In the genomic region with DNA sequence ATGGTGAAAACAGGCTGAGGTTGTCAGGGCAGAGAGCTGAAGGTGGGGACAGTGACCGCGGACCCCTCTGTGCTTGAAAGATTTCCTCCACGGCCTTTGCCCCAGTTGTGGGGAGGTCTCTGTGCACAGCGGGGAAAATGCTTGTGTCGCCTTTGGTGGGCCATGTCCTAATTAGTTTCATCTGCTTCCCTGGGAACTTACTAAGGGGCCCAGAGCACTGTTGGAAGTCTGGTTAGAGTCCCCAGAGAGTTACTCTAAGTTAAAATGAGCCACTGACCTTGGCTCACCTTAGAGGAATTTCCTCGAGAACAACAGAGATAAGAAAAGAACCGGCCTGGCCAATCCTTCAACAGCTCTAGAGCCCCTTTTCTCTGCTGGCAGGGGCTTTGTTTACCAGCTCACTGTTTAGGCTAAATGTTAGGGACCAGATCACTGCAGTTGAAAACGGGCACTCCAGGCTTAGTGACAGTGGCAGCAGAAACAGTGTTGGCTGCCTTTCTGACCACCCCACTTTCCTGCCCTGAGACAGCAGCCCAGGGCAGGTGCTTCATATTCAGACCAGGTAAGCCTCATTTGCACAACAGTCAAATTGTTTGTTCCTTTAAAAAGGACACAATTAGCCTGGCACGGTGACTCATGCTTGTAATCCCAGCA, we compare ENCODE assay signal across 10 cellular contexts. TPM values are rescaled to one million over a fixed set of nuclear protein-coding genes. Genes with fewer than 3 reads are reported as not detected.
A peak's percentile ranks its signal among the peaks of the same experiment; 100 is the strongest.
DNase-seq lines count a peak whose midpoint lies in the region; ATAC-seq and TF ChIP-seq lines count a peak whose summit lies in the region.
"Had no signal": no experiment of that assay in that cellular context is flagged by ENCODE, and none has a peak within 500 bp of the region (broad histone marks: within the 10 kb centered on the region; RNA-seq: fewer than 3 reads in every experiment).

No MANE protein-coding gene starts in this region.

- H3K9me3 Mint-ChIP-seq in type B pancreatic cell, result no peaks in the 10 kb centered on the region

- H3K27ac ChIP-seq in Peyer's patch (peak overlapping the region; percentile 35 to 72 (median 58)), esophagus squamous epithelium (peak overlapping the region; percentile 60 to 78 (median 70))

- H3K9me3 ChIP-seq in Peyer's patch (no peaks in the 10 kb centered on the region), esophagus squamous epithelium (no peaks in the 10 kb centered on the region)

- peaks cover 37% of the 10 kb centered on the region for H3K4me1 Mint-ChIP-seq in type B pancreatic cell (ENCODE audit: unreplicated experiment)

- H3K36me3 Mint-ChIP-seq in type B pancreatic cell, result peaks cover 26% of the 10 kb centered on the region

- TF ChIP-seq CTCF in Peyer's patch (IDR thresholded peaks at IDR 0.05), result no peak
- no peak for TF ChIP-seq CTCF in esophagus squamous epithelium (IDR thresholded peaks at IDR 0.05)
- TF ChIP-seq CTCF in type B pancreatic cell (conservative IDR thresholded peaks at IDR 0.05), result no peak

- H3K4me3 ChIP-seq in Peyer's patch, result no peak overlapping the region
- peak overlapping the region in 1 of 4 donors; percentile 24 for H3K4me3 ChIP-seq in esophagus squamous epithelium

- H3K27ac Mint-ChIP-seq in type B pancreatic cell, result peak overlapping the region; percentile 85
- H3K27ac Mint-ChIP-seq: activated naive CD8-positive, alpha-beta T cell treated with anti-CD3 and anti-CD28 coated beads for 36 hours had no signal

- no peak for DNase-seq in Peyer's patch
- no peak for DNase-seq in esophagus squamous epithelium (lab: John Stamatoyannopoulos, UW)
- DNase-seq in lung microvascular endothelial cell (ENCODE audit: low read depth in 2 of 2), result peak; percentile 7 to 24
- no peak for DNase-seq in type B pancreatic cell (ENCODE audit: extremely low spot score, unreplicated experiment)
- no peak for DNase-seq in KBM-7
- DNase-seq in NCI-H1105 (lab: John Stamatoyannopoulos, UW), result no peak
- DNase-seq in DMS79 treated with DMSO at 0.1 percent for 48 hours (lab: John Stamatoyannopoulos, UW), result no peak
- DNase-seq: activated naive CD8-positive, alpha-beta T cell treated with anti-CD3 and anti-CD28 coated beads for 36 hours; MV-4-11 had no signal

- H3K27me3 Mint-ChIP-seq in type B pancreatic cell, result no peaks in the 10 kb centered on the region
- H3K27me3 Mint-ChIP-seq: activated naive CD8-positive, alpha-beta T cell treated with anti-CD3 and anti-CD28 coated beads for 36 hours had no signal

- H3K4me1 ChIP-seq in Peyer's patch, result peaks cover 0 to 17% (median 3%) of the 10 kb centered on the region in 4 donors
- peaks cover 6 to 59% (median 40%) of the 10 kb centered on the region in 3 donors for H3K4me1 ChIP-seq in esophagus squamous epithelium

- H3K4me3 Mint-ChIP-seq in type B pancreatic cell, result peak overlapping the region; percentile 53
- H3K4me3 Mint-ChIP-seq: activated naive CD8-positive, alpha-beta T cell treated with anti-CD3 and anti-CD28 coated beads for 36 hours had no signal

- no peaks in the 10 kb centered on the region for H3K27me3 ChIP-seq in Peyer's patch
- no peaks in the 10 kb centered on the region for H3K27me3 ChIP-seq in esophagus squamous epithelium

- intact Hi-C loops in esophagus squamous epithelium (cut with DNase I), result no loop called here

- TF ChIP-seq POLR2A in Peyer's patch (IDR thresholded peaks at IDR 0.05), result no peak
- TF ChIP-seq POLR2A in esophagus squamous epithelium (IDR thresholded peaks at IDR 0.05), result no peak

- WGBS in esophagus squamous epithelium, 2 donors, result 59 to 64% methylated on average over 8 to 9 of the region's 9 CpGs

- in situ Hi-C loops in KBM-7 (cut with MboI; ENCODE audit: low pct_unique_long_range_greater_than_20kb, low sequenced_read_pairs), result no loop called here

- ATAC-seq in GM18909 (IDR thresholded peaks at IDR 0.05; ENCODE audit: poor library complexity, unreplicated experiment), result no peak

- H3K36me3 ChIP-seq in Peyer's patch (peaks cover 0 to 53% (median 0%) of the 10 kb centered on the region in 3 donors), esophagus squamous epithelium (peaks cover 6 to 87% (median 17%) of the 10 kb centered on the region in 3 donors)

RNA-seq across cellular contexts. Expression of a gene that starts 38.0 kb away (rescaled TPM):
- total RNA-seq in Peyer's patch, result 10 to 100 TPM; 24.7 to 67.7 (median 42.2) TPM
- total RNA-seq in esophagus squamous epithelium, result 10 to 100 TPM; 18.7 to 50.4 (median 45.7) TPM
- 19.2 and 27.0 TPM in 2 replicates for total RNA-seq in lung microvascular endothelial cell
- total RNA-seq in type B pancreatic cell (ENCODE audit: low replicate concordance), result 28.6 and 29.0 TPM in 2 replicates

RNA-seq across cellular contexts. Expression of a gene that starts 52.5 kb away (rescaled TPM):
- total RNA-seq in Peyer's patch (10 to 100 TPM in 3 of 4 donors, 1 to 10 TPM in 1; 5.4 to 58.6 (median 12.5) TPM), esophagus squamous epithelium (10 to 100 TPM; 10.2 to 23.1 (median 17.1) TPM), lung microvascular endothelial cell (18.3 and 35.5 TPM in 2 replicates), type B pancreatic cell (ENCODE audit: low replicate concordance) (12.0 and 26.9 TPM in 2 replicates)

Comparison
In these comparisons a context has a peak if more than half of its experiments do, and no peak if none do; other contexts are left out.
1. DNase-seq: peak in lung microvascular endothelial cell (2 of 2); none in Peyer's patch (0 of 3), esophagus squamous epithelium (single experiment), type B pancreatic cell (single experiment), KBM-7 (single experiment), NCI-H1105 (single experiment) and DMS79 treated with DMSO at 0.1 percent for 48 hours (single experiment).